ENCODE assay signal across 1 cellular context in genomic region chr9:114450833-114451706, GRCh38.
TF ChIP-seq lines count a peak whose summit lies in the region.

No MANE protein-coding gene starts in this region.

TF ChIP-seq in H1, 55 proteins besides CTCF, POLR2A, EP300 and RAD21 (continued from another document):
- TF ChIP-seq CHD7 (IDR thresholded peaks at IDR 0.05; ENCODE audit: insufficient replicate concordance, low read length): no peak
- no peak for TF ChIP-seq SAP30 (IDR thresholded peaks at IDR 0.05; ENCODE audit: insufficient read depth, insufficient replicate concordance, low read length)
- no peak for TF ChIP-seq HDAC6 (IDR thresholded peaks at IDR 0.05; ENCODE audit: low read depth, low read length)
- no peak for TF ChIP-seq RFX5 (IDR thresholded peaks at IDR 0.05; ENCODE audit: borderline replicate concordance, low read depth, low read length)
- no peak for TF ChIP-seq JUND (IDR thresholded peaks at IDR 0.05; ENCODE audit: low read length)
TF ChIP-seq in H1: peak in this region for 0.
